ENCODE assay signal across 25 cellular contexts in the genomic region with DNA sequence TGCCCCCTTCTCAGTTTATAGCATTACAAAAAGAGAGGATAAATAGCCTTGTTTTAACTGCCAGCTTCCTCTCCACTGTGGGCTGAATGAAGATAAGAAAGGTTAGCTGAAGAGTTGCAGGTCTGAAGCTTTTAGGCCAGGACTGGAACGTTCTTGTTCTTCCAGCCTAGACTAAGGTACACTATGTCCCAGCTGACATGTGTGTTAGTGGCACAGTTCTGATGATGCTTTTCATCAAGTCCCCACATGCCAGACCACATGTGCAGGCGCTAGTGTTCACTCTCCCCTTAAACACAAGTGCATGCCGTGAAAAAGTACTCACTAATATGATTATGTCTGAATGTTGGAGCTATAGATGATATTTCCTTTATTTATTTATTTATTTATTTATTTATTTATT. TPM values are rescaled to one million over a fixed set of nuclear protein-coding genes. Genes with fewer than 3 reads are reported as not detected.
"Had no signal": no experiment of that assay in that cellular context is flagged by ENCODE, and none has a peak within 500 bp of the region (broad histone marks: within the 10 kb centered on the region; RNA-seq: fewer than 3 reads in every experiment).

No MANE protein-coding gene starts in this region.

- H3K4me1 Mint-ChIP-seq: naive thymus-derived CD4-positive, alpha-beta T cell; nephron progenitor cell; stimulated activated naive B cell treated with anti-CD40 and anti-IgM and Interleukin-4, amounts not matched to agents 10 μg/mL and 1 μg/mL and 100 μg/mL, for 72 hours; stimulated activated naive CD8-positive, alpha-beta T cell treated with anti-CD3 and anti-CD28 coated beads, Interleukin-15, amount 100 ng/mL, for 72 hours had no signal

- DNase-seq: effector memory CD8-positive, alpha-beta T cell; esophagus squamous epithelium; foreskin fibroblast; head of caudate nucleus; hypothalamus; left lung; mesendoderm; naive thymus-derived CD4-positive, alpha-beta T cell; nephron progenitor cell; sigmoid colon; stimulated activated CD4-positive, alpha-beta T cell treated with anti-CD3 and anti-CD28 coated beads, Interleukin-2, amount 100 ng/mL, for 24 hours; stimulated activated CD4-positive, alpha-beta T cell treated with anti-CD3 and anti-CD28 coated beads, Interleukin-4, amount 100 ng/mL, for 4 hours; stimulated activated naive B cell treated with anti-CD40 and anti-IgM and Interleukin-4, amounts not matched to agents 10 μg/mL and 1 μg/mL and 100 μg/mL, for 72 hours; stimulated activated naive CD8-positive, alpha-beta T cell treated with anti-CD3 and anti-CD28 coated beads, Interleukin-15, amount 100 ng/mL, for 72 hours; testis; transverse colon had no signal

- H3K9me3 ChIP-seq: esophagus squamous epithelium, left lung, prostate gland, sigmoid colon, testis, transverse colon had no signal

- H3K36me3 Mint-ChIP-seq: stimulated activated naive B cell treated with anti-CD40 and anti-IgM and Interleukin-4, amounts not matched to agents 10 μg/mL and 1 μg/mL and 100 μg/mL, for 72 hours had no signal

- H3K4me3 ChIP-seq: esophagus squamous epithelium, left lung, prostate gland, sigmoid colon, skin epidermis, testis, transverse colon had no signal

- H3K36me3 ChIP-seq: prostate gland, transverse colon had no signal

- H3K27me3 ChIP-seq: esophagus squamous epithelium, left lung, sigmoid colon, testis, transverse colon had no signal

- H3K9ac ChIP-seq: parathyroid adenoma had no signal

- H2AFZ ChIP-seq: parathyroid adenoma had no signal

- H3K27ac Mint-ChIP-seq: dendritic cell treated with granulocyte-macrophage colony-stimulating factor and Interleukin-4, amounts not matched to agents 40 ng/mL and 50 ng/mL, for 4 days; naive thymus-derived CD4-positive, alpha-beta T cell; nephron progenitor cell; stimulated activated naive B cell treated with anti-CD40 and anti-IgM and Interleukin-4, amounts not matched to agents 10 μg/mL and 1 μg/mL and 100 μg/mL, for 72 hours; stimulated activated naive CD8-positive, alpha-beta T cell treated with anti-CD3 and anti-CD28 coated beads, Interleukin-15, amount 100 ng/mL, for 72 hours had no signal

- H3K27ac ChIP-seq: esophagus squamous epithelium, parathyroid adenoma, prostate gland, sigmoid colon, skin epidermis, testis, transverse colon had no signal

- H3K4me1 ChIP-seq: esophagus squamous epithelium, parathyroid adenoma, prostate gland, sigmoid colon, testis, transverse colon had no signal

- H3K9me3 Mint-ChIP-seq: dendritic cell treated with granulocyte-macrophage colony-stimulating factor and Interleukin-4, amounts not matched to agents 40 ng/mL and 50 ng/mL, for 4 days; effector memory CD8-positive, alpha-beta T cell; naive thymus-derived CD4-positive, alpha-beta T cell; nephron progenitor cell; stimulated activated naive B cell treated with anti-CD40 and anti-IgM and Interleukin-4, amounts not matched to agents 10 μg/mL and 1 μg/mL and 100 μg/mL, for 72 hours; stimulated activated naive CD8-positive, alpha-beta T cell treated with anti-CD3 and anti-CD28 coated beads, Interleukin-15, amount 100 ng/mL, for 72 hours had no signal

- H3K27me3 Mint-ChIP-seq: dendritic cell treated with granulocyte-macrophage colony-stimulating factor and Interleukin-4, amounts not matched to agents 40 ng/mL and 50 ng/mL, for 4 days; naive thymus-derived CD4-positive, alpha-beta T cell; stimulated activated naive CD8-positive, alpha-beta T cell treated with anti-CD3 and anti-CD28 coated beads, Interleukin-15, amount 100 ng/mL, for 72 hours had no signal

- H3K4me3 Mint-ChIP-seq: dendritic cell treated with granulocyte-macrophage colony-stimulating factor and Interleukin-4, amounts not matched to agents 40 ng/mL and 50 ng/mL, for 4 days; effector memory CD8-positive, alpha-beta T cell; naive thymus-derived CD4-positive, alpha-beta T cell; nephron progenitor cell; stimulated activated naive B cell treated with anti-CD40 and anti-IgM and Interleukin-4, amounts not matched to agents 10 μg/mL and 1 μg/mL and 100 μg/mL, for 72 hours; stimulated activated naive CD8-positive, alpha-beta T cell treated with anti-CD3 and anti-CD28 coated beads, Interleukin-15, amount 100 ng/mL, for 72 hours had no signal

RNA-seq across cellular contexts. Expression of gene CFAP157, which starts 54.1 kb away (rescaled TPM):
- total RNA-seq: epithelial cell of proximal tubule, lung microvascular endothelial cell, mononuclear cell, sigmoid colon, subcutaneous adipose tissue, transverse colon, urinary bladder had no signal
